ENCODE assay signal across 7 cellular contexts in genomic region chr7:87876759-87877234, GRCh38. TPM values are rescaled to one million over a fixed set of nuclear protein-coding genes. Genes with fewer than 3 reads are reported as not detected.
DNase-seq lines count a peak whose midpoint lies in the region; ATAC-seq and TF ChIP-seq lines count a peak whose summit lies in the region.

No MANE protein-coding gene starts in this region.

- peak overlapping the region; percentile 96 for H2AFZ ChIP-seq in osteoblast (ENCODE audit: low read length)

- H3K9me3 ChIP-seq in SJCRH30 (replicated peaks) (peaks cover 6% of the 10 kb centered on the region; the same call in 1 of the 2 replicates), osteoblast (ENCODE audit: low read depth, low read length) (no peaks in the 10 kb centered on the region), transverse colon (peaks cover 0 to 4% of the 10 kb centered on the region in 2 donors)

- no peak for TF ChIP-seq POLR2A in transverse colon (IDR thresholded peaks at IDR 0.05)

- H4K20me1 ChIP-seq in osteoblast (ENCODE audit: insufficient read depth, low read length) = no peaks in the 10 kb centered on the region

- peaks cover 9% of the 10 kb centered on the region for H3K9me3 Mint-ChIP-seq in activated naive CD8-positive, alpha-beta T cell treated with anti-CD3 and anti-CD28 coated beads for 36 hours

- H3K36me3 ChIP-seq in SJCRH30 (peaks cover 40% of the 10 kb centered on the region), osteoblast (ENCODE audit: insufficient read depth, low read length) (peaks cover 10% of the 10 kb centered on the region), transverse colon (peaks cover 0 to 4% (median under 1%) of the 10 kb centered on the region in 4 donors)

- ATAC-seq in Right ventricle myocardium inferior = peak; percentile 62

- peaks cover 57% of the 10 kb centered on the region for H3K36me3 Mint-ChIP-seq in activated naive CD8-positive, alpha-beta T cell treated with anti-CD3 and anti-CD28 coated beads for 36 hours

- H3K4me1 ChIP-seq in SJCRH30 (0 out of 2 replicates have a peak, but pooled peaks cover 5% of the 10 kb centered on the region), osteoblast (ENCODE audit: insufficient read depth, low read length) (peaks cover 15% of the 10 kb centered on the region), transverse colon (peaks cover 14 to 38% (median 27%) of the 10 kb centered on the region in 4 donors)

- H3K4me2 ChIP-seq in osteoblast (ENCODE audit: insufficient read depth, low read length) = peak overlapping the region; percentile 90

- no peak for TF ChIP-seq EP300 in transverse colon (IDR thresholded peaks at IDR 0.05; ENCODE audit: low read depth)

- H3K4me1 Mint-ChIP-seq in activated naive CD8-positive, alpha-beta T cell treated with anti-CD3 and anti-CD28 coated beads for 36 hours = peaks cover 49% of the 10 kb centered on the region

- in situ Hi-C loops in GM13976 (cut with MboI; ENCODE audit: low sequenced_read_pairs, unreplicated experiment) = no loop called here
- in situ Hi-C loops in transverse colon (cut with MboI; ENCODE audit: low pct_ligation_motif_present in 1 of 4, low pct_unique_long_range_greater_than_20kb in 1 of 4, low sequenced_read_pairs in 3 of 4) = loop anchor here in 3 of 4 donors (25.0 kb wide), 2 partner anchors 364 to 539 kb away; partner anchors contain the start of gene CROT (in 3 of the 3)

- H3K79me2 ChIP-seq in osteoblast (ENCODE audit: insufficient read depth, low read length) = peaks cover 84% of the 10 kb centered on the region

- intact Hi-C loops in Right ventricle myocardium inferior (cut with DNase I) (loop anchor here (5.0 to 10.0 kb wide), 2 partner anchors 529 to 722 kb away; partner anchors contain the start of genes CROT and DMTF1), transverse colon (cut with DNase I; ENCODE audit: low total_unique reads) (no loop called here)

- DNase-seq in GM13976 (ENCODE audit: low spot score) (peak; percentile 47), HuH-7.5 (ENCODE audit: low spot score) (peak; percentile 24), SJCRH30 (peak; percentile 71 to 77), Right ventricle myocardium inferior (ENCODE audit: missing footprints) (peak; percentile 85), osteoblast (ENCODE audit: insufficient read length, low spot score, missing footprints) (peak; percentile 89), transverse colon (peak; percentile 73)
- peak; percentile 51 for DNase-seq in activated naive CD8-positive, alpha-beta T cell treated with anti-CD3 and anti-CD28 coated beads for 36 hours

- H3K27ac Mint-ChIP-seq in activated naive CD8-positive, alpha-beta T cell treated with anti-CD3 and anti-CD28 coated beads for 36 hours = peak overlapping the region; percentile 95

- H3K27me3 ChIP-seq in SJCRH30 (no peaks in the 10 kb centered on the region), osteoblast (ENCODE audit: insufficient read depth, low read length) (no peaks in the 10 kb centered on the region), transverse colon (no peaks in the 10 kb centered on the region)

- peak overlapping the region; percentile 85 for H3K4me3 ChIP-seq in SJCRH30
- H3K4me3 ChIP-seq in osteoblast (ENCODE audit: insufficient read depth, low read length) = peak overlapping the region; percentile 92
- H3K4me3 ChIP-seq in transverse colon = peak overlapping the region; percentile 59 to 92 (median 85)

- WGBS in transverse colon (ENCODE audit: low coverage in 1 of 2), 2 donors = 0% methylated on average over 31 of the region's 31 CpGs; no CpG with 5 or more reads in 1 of the 2 donors

- H3K4me3 Mint-ChIP-seq in activated naive CD8-positive, alpha-beta T cell treated with anti-CD3 and anti-CD28 coated beads for 36 hours = peak overlapping the region; percentile 87

- no peaks in the 10 kb centered on the region for H3K27me3 Mint-ChIP-seq in activated naive CD8-positive, alpha-beta T cell treated with anti-CD3 and anti-CD28 coated beads for 36 hours

- TF ChIP-seq CTCF in GM13976 (IDR thresholded peaks at IDR 0.05; ENCODE audit: borderline replicate concordance, control extremely low read depth, extremely low read depth, insufficient read depth, missing control alignments) = no peak
- TF ChIP-seq CTCF in osteoblast (IDR thresholded peaks at IDR 0.05; ENCODE audit: extremely low read depth, low read depth, low read length) = no peak
- no peak for TF ChIP-seq CTCF in transverse colon (IDR thresholded peaks at IDR 0.05)

- H3K27ac ChIP-seq in SJCRH30 (peak overlapping the region; percentile 91), osteoblast (ENCODE audit: low read depth, low read length) (peak overlapping the region; percentile 90), transverse colon (peak overlapping the region; percentile 97 to 98 (median 98))

RNA-seq across cellular contexts. Expression of gene DBF4, which starts 0.5 kb away (rescaled TPM):
- 123 and 141 TPM in 2 replicates for total RNA-seq in SJCRH30 (2014; rRNA removed; shearing (Covaris generic))
- 10 to 100 TPM; 86.3 to 88.8 TPM for total RNA-seq in activated naive CD8-positive, alpha-beta T cell treated with anti-CD3 and anti-CD28 coated beads for 36 hours
- 1.4 TPM for total RNA-seq in Right ventricle myocardium inferior
- 12.7 TPM in 2 replicates for total RNA-seq in osteoblast
- 10 to 100 TPM in 3 of 4 donors, 1 to 10 TPM in 1; 9.0 to 50.0 (median 11.1) TPM for total RNA-seq in transverse colon

RNA-seq across cellular contexts. Expression of gene SLC25A40, which starts 0.6 kb away (rescaled TPM):
- 32.5 and 43.7 TPM in 2 replicates for total RNA-seq in SJCRH30 (2014; rRNA removed; shearing (Covaris generic))
- total RNA-seq in activated naive CD8-positive, alpha-beta T cell treated with anti-CD3 and anti-CD28 coated beads for 36 hours = 10 to 100 TPM; 36.1 to 45.9 TPM
- total RNA-seq in Right ventricle myocardium inferior (23.5 TPM), osteoblast (11.2 and 11.6 TPM in 2 replicates), transverse colon (10 to 100 TPM in 3 of 4 donors, 1 to 10 TPM in 1; 1.4 to 50.8 (median 25.4) TPM)

RNA-seq across cellular contexts. Expression of gene ADAM22, which starts 57.3 kb away (rescaled TPM):
- 14.0 and 18.3 TPM in 2 replicates for total RNA-seq in SJCRH30 (2014; rRNA removed; shearing (Covaris generic))
- 1 to 10 TPM; 2.3 to 3.5 TPM for total RNA-seq in activated naive CD8-positive, alpha-beta T cell treated with anti-CD3 and anti-CD28 coated beads for 36 hours
- 1.2 TPM for total RNA-seq in Right ventricle myocardium inferior
- 0.36 and 0.59 TPM in 2 replicates for total RNA-seq in osteoblast
- 10 to 100 TPM in 1 of 4 donors, 1 to 10 TPM in 3; 3.8 to 17.3 (median 6.0) TPM for total RNA-seq in transverse colon

Comparison
In these comparisons a context has a peak if more than half of its experiments do, and no peak if none do; other contexts are left out.
1. Peak in every context shown above with its lines: DNase-seq, ATAC-seq, H3K4me3 ChIP-seq and H3K27ac ChIP-seq.
2. DNase-seq: peak in every context shown above with its lines; median percentile 89 in osteoblast; 85 in Right ventricle myocardium inferior; 74 in SJCRH30; 73 in transverse colon; 51 in activated naive CD8-positive, alpha-beta T cell treated with anti-CD3 and anti-CD28 coated beads for 36 hours; 47 in GM13976; 24 in HuH-7.5.